1 cellular context compared by ENCODE assay signal in genomic region chr5:32612134-32612888, GRCh38.
TF ChIP-seq lines count a peak whose summit lies in the region.

No MANE protein-coding gene starts in this region.

TF ChIP-seq in IMR-90, 13 proteins besides CTCF, POLR2A, EP300 and RAD21 (continued from another document):
- no peak for TF ChIP-seq ELK1 (IDR thresholded peaks at IDR 0.05; ENCODE audit: borderline replicate concordance, low read depth, low read length)
- no peak for TF ChIP-seq MXI1 (IDR thresholded peaks at IDR 0.05; ENCODE audit: borderline replicate concordance, low read depth, low read length)
- TF ChIP-seq RCOR1 (IDR thresholded peaks at IDR 0.05; ENCODE audit: insufficient replicate concordance, low read length), result no peak
